15 cellular contexts compared by ENCODE assay signal in genomic region chr6:110661426-110661825, GRCh38.
DNase-seq lines count a peak whose midpoint lies in the region; ATAC-seq and TF ChIP-seq lines count a peak whose summit lies in the region.
"Had no signal": no experiment of that assay in that cellular context is flagged by ENCODE, and none has a peak within 500 bp of the region (broad histone marks: within the 10 kb centered on the region; RNA-seq: fewer than 3 reads in every experiment).

No MANE protein-coding gene starts in this region.

- no peak overlapping the region for H3K56ac ChIP-seq in IMR-90 (ENCODE audit: extremely low read depth, insufficient read depth, low read length)

- no peaks in the 10 kb centered on the region for H3K9me3 Mint-ChIP-seq in activated T-helper 1 cell treated with anti-CD3 and anti-CD28 coated beads, Interleukin-12 subunit alpha, Interleukin-12 subunit beta, Interleukin-2, Interleukin-4 antibody, amounts not matched to agents 30 ng/mL and 10 ng/mL and 1 ng/mL, durations not matched to agents 14 hours and 24 hours and 36 hours
- H3K9me3 Mint-ChIP-seq: CD4-positive, alpha-beta T cell had no signal

- H4K20me1 ChIP-seq in IMR-90 (ENCODE audit: insufficient read depth, low read length) (no peaks in the 10 kb centered on the region), mammary epithelial cell (ENCODE audit: insufficient read depth, low read length) (no peaks in the 10 kb centered on the region)

- no peaks in the 10 kb centered on the region for H3K27me3 Mint-ChIP-seq in activated T-helper 1 cell treated with anti-CD3 and anti-CD28 coated beads, Interleukin-12 subunit alpha, Interleukin-12 subunit beta, Interleukin-2, Interleukin-4 antibody, amounts not matched to agents 30 ng/mL and 10 ng/mL and 1 ng/mL, durations not matched to agents 14 hours and 24 hours and 36 hours (ENCODE audit: insufficient read depth)
- H3K27me3 Mint-ChIP-seq: CD4-positive, alpha-beta T cell had no signal

- H3K36me3 ChIP-seq in IMR-90 (ENCODE audit: control insufficient read depth, insufficient read depth, low read length) (no peaks in the 10 kb centered on the region), mammary epithelial cell (ENCODE audit: insufficient read depth, low read length) (peaks cover 3% of the 10 kb centered on the region), tibial artery (peaks cover 0 to 7% (median 0%) of the 10 kb centered on the region in 3 donors), right atrium auricular region (no peaks in the 10 kb centered on the region)
- H3K36me3 ChIP-seq: HAP-1 had no signal

- no peak overlapping the region for H3K27ac Mint-ChIP-seq in activated T-helper 1 cell treated with anti-CD3 and anti-CD28 coated beads, Interleukin-12 subunit alpha, Interleukin-12 subunit beta, Interleukin-2, Interleukin-4 antibody, amounts not matched to agents 30 ng/mL and 10 ng/mL and 1 ng/mL, durations not matched to agents 14 hours and 24 hours and 36 hours
- H3K27ac Mint-ChIP-seq: CD4-positive, alpha-beta T cell; HFFc6 had no signal

- peaks cover 7% of the 10 kb centered on the region; the same call in 1 of the 2 replicates for H3K9me1 ChIP-seq in IMR-90 (ENCODE audit: insufficient read depth, low read length)

- H4K91ac ChIP-seq in IMR-90 (ENCODE audit: insufficient read depth, low read depth, low read length), result no peak overlapping the region

- DNase-seq in IMR-90 (no peak), mammary epithelial cell (peak; percentile 68), fibroblast of mammary gland (ENCODE audit: low read depth) (peak; percentile 20), tibial artery (no peak), right atrium auricular region (ENCODE audit: low spot score) (no peak), NCI-H2029 (lab: John Stamatoyannopoulos, UW) (no peak)
- DNase-seq in activated T-helper 1 cell treated with anti-CD3 and anti-CD28 coated beads, Interleukin-12 subunit alpha, Interleukin-12 subunit beta, Interleukin-2, Interleukin-4 antibody, amounts not matched to agents 30 ng/mL and 10 ng/mL and 1 ng/mL, durations not matched to agents 14 hours and 24 hours and 36 hours (ENCODE audit: low spot score), result no peak
- DNase-seq: ACHN; Calu3; CD4-positive, alpha-beta T cell; DMS79; HFFc6 had no signal

- no peak for TF ChIP-seq POLR2A in IMR-90 (IDR thresholded peaks at IDR 0.05; ENCODE audit: low read depth, low read length)

- no peak overlapping the region for H3K4me3 Mint-ChIP-seq in activated T-helper 1 cell treated with anti-CD3 and anti-CD28 coated beads, Interleukin-12 subunit alpha, Interleukin-12 subunit beta, Interleukin-2, Interleukin-4 antibody, amounts not matched to agents 30 ng/mL and 10 ng/mL and 1 ng/mL, durations not matched to agents 14 hours and 24 hours and 36 hours
- H3K4me3 Mint-ChIP-seq: CD4-positive, alpha-beta T cell; HFFc6 had no signal

- H3K4ac ChIP-seq in IMR-90 (ENCODE audit: low read depth, low read length), result no peak overlapping the region; the same call in 1 of the 2 replicates

- dilution Hi-C loops in IMR-90 (cut with HindIII; ENCODE audit: low sequenced_read_pairs, unreplicated experiment), result no loop called here
- dilution Hi-C loops in mammary epithelial cell (cut with HindIII; ENCODE audit: low sequenced_read_pairs), result no loop called here

- intact Hi-C loops in IMR-90 (cut with micrococcal nuclease), result no loop called here
- intact Hi-C loops in mammary epithelial cell (cut with micrococcal nuclease), result loop anchor here (5.0 kb wide), 1 partner anchor 134 kb away; no protein-coding TSS in a partner anchor
- intact Hi-C loops in tibial artery (cut with DNase I; ENCODE audit: low total_unique reads), result no loop called here
- intact Hi-C loops in activated T-helper 1 cell treated with anti-CD3 and anti-CD28 coated beads, Interleukin-12 subunit alpha, Interleukin-12 subunit beta, Interleukin-2, Interleukin-4 antibody, amounts not matched to agents 30 ng/mL and 10 ng/mL and 1 ng/mL, durations not matched to agents 14 hours and 24 hours and 36 hours (cut with micrococcal nuclease), result no loop called here

- no peak overlapping the region for H3K18ac ChIP-seq in IMR-90 (ENCODE audit: low read depth, low read length)

- no peak overlapping the region for H3K14ac ChIP-seq in IMR-90 (replicated peaks; ENCODE audit: low read depth, low read length)

- WGBS in IMR-90 (ENCODE audit: extremely low coverage in 2 of 2, insufficient read length in 1 of 2), 2 experiments, result no CpG with 5 or more reads among the region's 2 CpGs
- WGBS in mammary epithelial cell (ENCODE audit: low coverage, missing lambda C conversion rate), result 55% methylated on average over 2 of the region's 2 CpGs

- H3K79me2 ChIP-seq in mammary epithelial cell (ENCODE audit: insufficient read depth, low read length), result no peaks in the 10 kb centered on the region

- H2AFZ ChIP-seq in IMR-90 (replicated peaks; ENCODE audit: low read length, poor library complexity) (no peak overlapping the region), mammary epithelial cell (ENCODE audit: low read depth, low read length) (no peak overlapping the region)

- H3K23ac ChIP-seq in IMR-90 (ENCODE audit: low read depth, low read length), result no peak overlapping the region

- CTCF ChIA-PET in IMR-90 (lab: Yijun Ruan, JAX), result interaction anchor here (0.6 kb wide), 1 partner anchor 547 kb away, joined by 7 read pairs; no protein-coding TSS in a partner anchor
- CTCF ChIA-PET in mammary epithelial cell (lab: Charles Lee; ENCODE audit: low non-redundant PET), result no interaction called here

- ATAC-seq in IMR-90 (ENCODE audit: low read depth), result no peak

- H4K5ac ChIP-seq in IMR-90 (ENCODE audit: low read depth, low read length), result no peak overlapping the region

- H3K36me3 Mint-ChIP-seq in activated T-helper 1 cell treated with anti-CD3 and anti-CD28 coated beads, Interleukin-12 subunit alpha, Interleukin-12 subunit beta, Interleukin-2, Interleukin-4 antibody, amounts not matched to agents 30 ng/mL and 10 ng/mL and 1 ng/mL, durations not matched to agents 14 hours and 24 hours and 36 hours (ENCODE audit: low read depth), result peaks cover 11% of the 10 kb centered on the region

- H3K27ac ChIP-seq in 22Rv1, result peak overlapping the region; percentile 100
- H3K27ac ChIP-seq in IMR-90 (ENCODE audit: insufficient read depth, low read length), result no peak overlapping the region
- peak overlapping the region; percentile 3 for H3K27ac ChIP-seq in mammary epithelial cell (ENCODE audit: insufficient read depth, low read depth, low read length)
- no peak overlapping the region for H3K27ac ChIP-seq in tibial artery
- H3K27ac ChIP-seq in right atrium auricular region, result no peak overlapping the region
- H3K27ac ChIP-seq: BLaER1 treated with 17β-estradiol and CSF1 and Interleukin-3, amounts not matched to agents 10 nM and 100 nM had no signal

- POLR2A ChIA-PET in IMR-90 (lab: Charles Lee; ENCODE audit: unreplicated experiment), result no interaction called here

- no peak overlapping the region for H4K8ac ChIP-seq in IMR-90 (ENCODE audit: low read depth in 2 of 2, low read length in 2 of 2)

- H2AK9ac ChIP-seq in IMR-90 (replicated peaks; ENCODE audit: low read depth, low read length, poor library complexity), result no peak overlapping the region

- H2BK5ac ChIP-seq in IMR-90 (ENCODE audit: low read depth, low read length, poor library complexity, severe bottlenecking), result no peak overlapping the region

- H2BK15ac ChIP-seq in IMR-90 (ENCODE audit: low read depth, low read length), result no peak overlapping the region; the same call in 2 of the 3 replicates

- no peak overlapping the region for H2BK20ac ChIP-seq in IMR-90 (ENCODE audit: low read depth, low read length)

- H2BK120ac ChIP-seq in IMR-90 (ENCODE audit: low read depth, low read length), result no peak overlapping the region

- H3K4me2 ChIP-seq in IMR-90 (ENCODE audit: low read depth, low read length) (no peak overlapping the region), mammary epithelial cell (ENCODE audit: insufficient read depth, low read depth, low read length) (no peak overlapping the region)
- H3K4me2 ChIP-seq: BLaER1 treated with 17β-estradiol and CSF1 and Interleukin-3, amounts not matched to agents 10 nM and 100 nM had no signal

- TF ChIP-seq CTCF in 22Rv1 (IDR thresholded peaks at IDR 0.05) (no peak), IMR-90 (conservative IDR thresholded peaks at IDR 0.05; ENCODE audit: low read depth, low read length) (no peak), mammary epithelial cell (conservative IDR thresholded peaks at IDR 0.05 in 1 of 2, IDR thresholded peaks at IDR 0.05 in 1 of 2; ENCODE audit: extremely low read depth in 1 of 2, insufficient read depth in 1 of 2, low read depth in 1 of 2, low read length in 2 of 2) (no peak), fibroblast of mammary gland (conservative IDR thresholded peaks at IDR 0.05; ENCODE audit: control insufficient read depth, insufficient read depth, low read depth, low read length) (no peak), tibial artery (IDR thresholded peaks at IDR 0.05) (no peak), right atrium auricular region (IDR thresholded peaks at IDR 0.05) (no peak)

- H3K4me1 ChIP-seq in IMR-90 (ENCODE audit: control insufficient read depth, insufficient read depth, low read length) (peaks cover 10% of the 10 kb centered on the region), mammary epithelial cell (ENCODE audit: insufficient read depth, low read length) (peaks cover 21% of the 10 kb centered on the region), tibial artery (peaks cover 0 to 28% (median 0%) of the 10 kb centered on the region in 4 donors), right atrium auricular region (no peaks in the 10 kb centered on the region)

- H2AK5ac ChIP-seq in IMR-90 (ENCODE audit: low read depth, low read length), result 0 out of 2 replicates have a peak overlapping the region, but pooled peaks have one; percentile 51

- no peaks in the 10 kb centered on the region for H3K27me3 ChIP-seq in IMR-90 (ENCODE audit: control insufficient read depth, insufficient read depth, low read length)
- H3K27me3 ChIP-seq in mammary epithelial cell (ENCODE audit: insufficient read depth, low read length), result no peaks in the 10 kb centered on the region
- H3K27me3 ChIP-seq in tibial artery, result no peaks in the 10 kb centered on the region
- no peaks in the 10 kb centered on the region for H3K27me3 ChIP-seq in right atrium auricular region
- H3K27me3 ChIP-seq: BLaER1 treated with 17β-estradiol and CSF1 and Interleukin-3, amounts not matched to agents 10 nM and 100 nM had no signal

- no peaks in the 10 kb centered on the region for H3K9me3 ChIP-seq in IMR-90 (ENCODE audit: control insufficient read depth, insufficient read depth, low read length)
- no peaks in the 10 kb centered on the region for H3K9me3 ChIP-seq in mammary epithelial cell (replicated peaks; ENCODE audit: insufficient read depth, low read length)
- no peaks in the 10 kb centered on the region for H3K9me3 ChIP-seq in tibial artery
- H3K9me3 ChIP-seq in right atrium auricular region, result no peaks in the 10 kb centered on the region
- H3K9me3 ChIP-seq: HAP-1 had no signal

- H3K9ac ChIP-seq in IMR-90 (ENCODE audit: low read depth, low read length), result no peak overlapping the region
- no peak overlapping the region for H3K9ac ChIP-seq in mammary epithelial cell (ENCODE audit: insufficient read depth, low read length)
- H3K9ac ChIP-seq: BLaER1 treated with 17β-estradiol and CSF1 and Interleukin-3, amounts not matched to agents 10 nM and 100 nM had no signal

- H3K79me1 ChIP-seq in IMR-90 (ENCODE audit: low read depth in 1 of 2, low read length in 2 of 2), result peaks cover 0 to 8% of the 10 kb centered on the region in 2 experiments; a peak in 2 of 4 replicates

- H3K4me1 Mint-ChIP-seq in activated T-helper 1 cell treated with anti-CD3 and anti-CD28 coated beads, Interleukin-12 subunit alpha, Interleukin-12 subunit beta, Interleukin-2, Interleukin-4 antibody, amounts not matched to agents 30 ng/mL and 10 ng/mL and 1 ng/mL, durations not matched to agents 14 hours and 24 hours and 36 hours (ENCODE audit: low read depth), result no peaks in the 10 kb centered on the region

- in situ Hi-C loops in IMR-90 (cut with MboI; ENCODE audit: low sequenced_read_pairs), result no loop called here
- in situ Hi-C loops in mammary epithelial cell (cut with MboI; ENCODE audit: low sequenced_read_pairs in 2 of 2), result no loop called here

- H3K4me3 ChIP-seq in IMR-90 (ENCODE audit: insufficient read depth, low read depth, low read length) (no peak overlapping the region), mammary epithelial cell (replicated peaks in 1 of 3; ENCODE audit: insufficient read depth in 1 of 3, low read depth in 2 of 3, low read length in 3 of 3) (no peak overlapping the region), fibroblast of mammary gland (ENCODE audit: control insufficient read depth, low read depth, low read length) (no peak overlapping the region), tibial artery (no peak overlapping the region), right atrium auricular region (no peak overlapping the region)
- H3K4me3 ChIP-seq: BLaER1 treated with 17β-estradiol and CSF1 and Interleukin-3, amounts not matched to agents 10 nM and 100 nM; HAP-1 had no signal

- BruUV-seq in IMR-90 (replicated peaks; lab: Mats Ljungman, UMichigan) (no TSS peak), mammary epithelial cell (replicated peaks; lab: Mats Ljungman, UMichigan) (no TSS peak)

- no peak for TF ChIP-seq RAD21 in IMR-90 (IDR thresholded peaks at IDR 0.05; ENCODE audit: low read length)

Comparison
In these comparisons a context has a peak if more than half of its experiments do, and no peak if none do; other contexts are left out.
1. H3K27ac ChIP-seq: peak in 22Rv1 (single experiment) and mammary epithelial cell (single experiment); none in IMR-90 (single experiment), tibial artery (0 of 2) and right atrium auricular region (0 of 2).
2. DNase-seq: peak in mammary epithelial cell (single experiment) and fibroblast of mammary gland (single experiment); none in IMR-90 (single experiment), tibial artery (0 of 2), right atrium auricular region (single experiment), activated T-helper 1 cell treated with anti-CD3 and anti-CD28 coated beads, Interleukin-12 subunit alpha, Interleukin-12 subunit beta, Interleukin-2, Interleukin-4 antibody, amounts not matched to agents 30 ng/mL and 10 ng/mL and 1 ng/mL, durations not matched to agents 14 hours and 24 hours and 36 hours (single experiment) and NCI-H2029 (single experiment).